Comparison of ENCODE assay signal across 1 cellular context in genomic region chr11:126959700-126960099, GRCh38.
TF ChIP-seq lines count a peak whose summit lies in the region.

No MANE protein-coding gene starts in this region.

TF ChIP-seq in HepG2, 621 proteins besides CTCF, POLR2A, EP300 and RAD21:
- TF ChIP-seq ZNF234 (CRISPR knock-in tag; conservative IDR thresholded peaks at IDR 0.05) (no peak), SAP130 (CRISPR knock-in tag; IDR thresholded peaks at IDR 0.05; ENCODE audit: low read depth) (no peak), ONECUT2 (CRISPR knock-in tag; IDR thresholded peaks at IDR 0.05) (no peak), PAF1 (CRISPR knock-in tag; IDR thresholded peaks at IDR 0.05) (no peak), MNT (IDR thresholded peaks at IDR 0.05) (peak; percentile 57), NCOA5 (CRISPR knock-in tag; IDR thresholded peaks at IDR 0.05) (no peak), YEATS2 (CRISPR knock-in tag; IDR thresholded peaks at IDR 0.05; ENCODE audit: borderline replicate concordance) (no peak)
